In the genomic region with DNA sequence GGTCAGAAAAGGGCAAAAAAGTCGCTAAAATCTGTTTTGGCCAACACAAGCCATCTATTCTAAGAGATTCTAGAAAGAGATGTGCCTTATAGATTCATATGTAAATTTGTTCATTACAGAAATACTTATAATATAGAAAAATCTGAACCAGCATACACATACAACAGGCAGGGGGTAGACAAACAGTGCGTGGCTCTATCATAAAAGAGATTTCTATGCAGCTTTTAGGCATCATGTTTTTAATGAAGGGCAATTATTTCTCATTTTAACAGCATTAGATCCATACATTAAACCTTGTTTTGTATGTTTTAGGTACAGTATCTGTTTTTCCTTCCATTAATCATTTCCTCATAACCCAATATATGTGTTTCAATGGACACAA, we compare ENCODE assay signal across 8 cellular contexts. TPM values are rescaled to one million over a fixed set of nuclear protein-coding genes. Genes with fewer than 3 reads are reported as not detected.
A peak's percentile ranks its signal among the peaks of the same experiment; 100 is the strongest.
DNase-seq lines count a peak whose midpoint lies in the region; ATAC-seq, FAIRE-seq and TF ChIP-seq lines count a peak whose summit lies in the region.

No MANE protein-coding gene starts in this region.

- H3K4me1 ChIP-seq in CD4-positive, CD25-positive, alpha-beta regulatory T cell (ENCODE audit: control insufficient read depth, insufficient read depth, low read length, poor library complexity, severe bottlenecking): peaks cover 45% of the 10 kb centered on the region
- peaks cover 17% of the 10 kb centered on the region for H3K4me1 ChIP-seq in OCI-LY3 (ENCODE audit: low read length)
- peaks cover 10 to 24% of the 10 kb centered on the region in 2 donors for H3K4me1 ChIP-seq in duodenal mucosa (ENCODE audit: control insufficient read depth in 1 of 2, insufficient read depth in 2 of 2, low read length in 2 of 2)
- peaks cover 0 to 12% (median 0%) of the 10 kb centered on the region in 3 donors for H3K4me1 ChIP-seq in pancreas

- 50 to 72% methylated on average over 2 of the region's 2 CpGs for WGBS in pancreas, 2 donors

- ATAC-seq in CD4-positive, CD25-positive, alpha-beta regulatory T cell (ENCODE audit: low read depth in 2 of 2): no peak
- peak in 1 of 4 donors; percentile 9 for ATAC-seq in pancreas
- ATAC-seq in GM18511 (IDR thresholded peaks at IDR 0.05; ENCODE audit: unreplicated experiment): no peak
- no peak for ATAC-seq in GM21825 (IDR thresholded peaks at IDR 0.05; ENCODE audit: unreplicated experiment)

- peak overlapping the region; percentile 94 for H3K27ac ChIP-seq in CD4-positive, CD25-positive, alpha-beta regulatory T cell (ENCODE audit: insufficient read depth, low read length, poor library complexity, severe bottlenecking)
- H3K27ac ChIP-seq in OCI-LY3 (ENCODE audit: low read length) (peak overlapping the region; percentile 70), duodenal mucosa (ENCODE audit: low read depth, low read length) (peak overlapping the region; percentile 89), pancreas (peak overlapping the region in 2 of 4 donors; percentile 82 to 88)

- H3K4me2 ChIP-seq in OCI-LY3 (ENCODE audit: low read length): peak overlapping the region; percentile 89

- no peaks in the 10 kb centered on the region for H4K20me1 ChIP-seq in OCI-LY3 (ENCODE audit: insufficient read depth, low read length)

- peak overlapping the region; percentile 91 for H3K9ac ChIP-seq in OCI-LY3 (ENCODE audit: low read length)
- H3K9ac ChIP-seq in duodenal mucosa (ENCODE audit: low read depth in 1 of 2, low read length in 2 of 2): peak overlapping the region; percentile 94 to 96

- H3K27ac Mint-ChIP-seq in CD4-positive, CD25-positive, alpha-beta regulatory T cell: peak overlapping the region; percentile 100

- H3K4me1 Mint-ChIP-seq in CD4-positive, CD25-positive, alpha-beta regulatory T cell: peaks cover 15 to 62% (median 41%) of the 10 kb centered on the region in 4 donors

- H3K4me3 ChIP-seq in CD4-positive, CD25-positive, alpha-beta regulatory T cell (ENCODE audit: low read depth, low read length): peak overlapping the region; percentile 100
- H3K4me3 ChIP-seq in OCI-LY3 (ENCODE audit: low read length) (peak overlapping the region; percentile 98), duodenal mucosa (ENCODE audit: low read depth in 1 of 2, low read length in 2 of 2) (peak overlapping the region; percentile 95 to 96), pancreas (peak overlapping the region in 3 of 4 donors; percentile 4 to 48 (median 33))

- no peak for DNase-seq in CD4-positive, CD25-positive, alpha-beta regulatory T cell
- no peak for DNase-seq in pancreas
- DNase-seq in stimulated activated CD4-positive, alpha-beta T cell treated with anti-CD3 and anti-CD28 coated beads, Interleukin-4, amount 100 ng/mL, for 4 hours: no peak
- DNase-seq in stimulated activated naive CD4-positive, alpha-beta T cell (lab: John Stamatoyannopoulos, UW): no peak

- peaks cover 0 to 6% (median 0%) of the 10 kb centered on the region in 7 donors for H3K9me3 Mint-ChIP-seq in CD4-positive, CD25-positive, alpha-beta regulatory T cell

- no peak overlapping the region; the same call in 1 of the 2 replicates for H2AFZ ChIP-seq in OCI-LY3 (ENCODE audit: low read depth, low read length)

- peaks cover 23% of the 10 kb centered on the region for H3K36me3 ChIP-seq in CD4-positive, CD25-positive, alpha-beta regulatory T cell (ENCODE audit: control insufficient read depth, insufficient read depth, low read length)
- no peaks in the 10 kb centered on the region for H3K36me3 ChIP-seq in OCI-LY3 (replicated peaks; ENCODE audit: low read depth, low read length)
- peaks cover 6 to 10% of the 10 kb centered on the region in 2 donors for H3K36me3 ChIP-seq in duodenal mucosa (ENCODE audit: control insufficient read depth in 1 of 2, insufficient read depth in 2 of 2, low read length in 2 of 2)
- H3K36me3 ChIP-seq in pancreas: no peaks in the 10 kb centered on the region

- H3K4me3 Mint-ChIP-seq in CD4-positive, CD25-positive, alpha-beta regulatory T cell: peak overlapping the region; percentile 96 to 99 (median 98)

- FAIRE-seq in pancreas (lab: Jason Lieb, UNC): no peak

- intact Hi-C loops in pancreas (cut with DNase I): no loop called here

- peaks cover 34% of the 10 kb centered on the region for H3K36me3 Mint-ChIP-seq in CD4-positive, CD25-positive, alpha-beta regulatory T cell

- H3K79me2 ChIP-seq in OCI-LY3 (ENCODE audit: low read length): peaks cover 4% of the 10 kb centered on the region

- no peaks in the 10 kb centered on the region for H3K9me3 ChIP-seq in CD4-positive, CD25-positive, alpha-beta regulatory T cell (ENCODE audit: control insufficient read depth in 2 of 2, low read length in 2 of 2)
- no peaks in the 10 kb centered on the region for H3K9me3 ChIP-seq in OCI-LY3 (ENCODE audit: insufficient read depth, low read length)
- no peaks in the 10 kb centered on the region for H3K9me3 ChIP-seq in duodenal mucosa (ENCODE audit: control insufficient read depth in 1 of 2, low read length in 2 of 2)
- no peaks in the 10 kb centered on the region for H3K9me3 ChIP-seq in pancreas

- H3K27me3 ChIP-seq in CD4-positive, CD25-positive, alpha-beta regulatory T cell (ENCODE audit: control insufficient read depth, insufficient read depth, low read length): no peaks in the 10 kb centered on the region
- H3K27me3 ChIP-seq in OCI-LY3 (ENCODE audit: low read depth, low read length): no peaks in the 10 kb centered on the region
- H3K27me3 ChIP-seq in duodenal mucosa (ENCODE audit: control insufficient read depth in 1 of 2, insufficient read depth in 2 of 2, low read length in 2 of 2): no peaks in the 10 kb centered on the region
- no peaks in the 10 kb centered on the region for H3K27me3 ChIP-seq in pancreas

- H3K27me3 Mint-ChIP-seq in CD4-positive, CD25-positive, alpha-beta regulatory T cell: no peaks in the 10 kb centered on the region

- TF ChIP-seq CTCF in OCI-LY3 (IDR thresholded peaks at IDR 0.05; ENCODE audit: low read depth, low read length): no peak
- TF ChIP-seq CTCF in pancreas (IDR thresholded peaks at IDR 0.05): no peak

RNA-seq across cellular contexts. Expression of a gene that starts 0.7 kb away (rescaled TPM):
- total RNA-seq in CD4-positive, CD25-positive, alpha-beta regulatory T cell: 125 TPM
- polyA plus RNA-seq in CD4-positive, CD25-positive, alpha-beta regulatory T cell: 10 to 100 TPM; 79.3 to 91.5 (median 82.7) TPM
- 10 to 100 TPM in 1 of 6 donors, 1 to 10 TPM in 5; 1.5 to 15.3 (median 4.6) TPM for total RNA-seq in pancreas
- 1 to 10 TPM; 4.0 TPM for polyA plus RNA-seq in pancreas

RNA-seq across cellular contexts. Expression of a gene that starts 16.8 kb away (rescaled TPM):
- total RNA-seq in CD4-positive, CD25-positive, alpha-beta regulatory T cell: 35.9 TPM
- 10 to 100 TPM in 3 of 4 donors, 1 to 10 TPM in 1; 9.7 to 14.5 (median 12.2) TPM for polyA plus RNA-seq in CD4-positive, CD25-positive, alpha-beta regulatory T cell
- 10 to 100 TPM in 1 of 6 donors, 1 to 10 TPM in 5; 3.7 to 10.9 (median 6.5) TPM for total RNA-seq in pancreas
- polyA plus RNA-seq in pancreas: 10 to 100 TPM in 1 of 2 donors, 1 to 10 TPM in 1; 8.1 to 15.3 TPM

RNA-seq across cellular contexts. Expression of a gene that starts 38.9 kb away (rescaled TPM):
- total RNA-seq in CD4-positive, CD25-positive, alpha-beta regulatory T cell: 279 TPM
- polyA plus RNA-seq in CD4-positive, CD25-positive, alpha-beta regulatory T cell: 10 to 100 TPM; 67.4 to 100.0 (median 71.2) TPM
- 10 to 100 TPM in 4 of 6 donors, 1 to 10 TPM in 2; 3.9 to 33.5 (median 13.3) TPM for total RNA-seq in pancreas
- 10 to 100 TPM in 1 of 2 donors, 1 to 10 TPM in 1; 8.9 to 13.9 TPM for polyA plus RNA-seq in pancreas

RNA-seq across cellular contexts. Expression of a gene that starts 58.1 kb away (rescaled TPM):
- total RNA-seq in CD4-positive, CD25-positive, alpha-beta regulatory T cell: 62.3 TPM
- 1 to 10 TPM; 4.5 to 9.5 (median 6.8) TPM for polyA plus RNA-seq in CD4-positive, CD25-positive, alpha-beta regulatory T cell
- total RNA-seq in pancreas: 10 to 100 TPM in 1 of 6 donors, 1 to 10 TPM in 5; 1.7 to 10.5 (median 5.0) TPM
- 1 to 10 TPM; 3.8 to 4.4 TPM for polyA plus RNA-seq in pancreas

RNA-seq across cellular contexts. Expression of a gene that starts 59.1 kb away (rescaled TPM):
- total RNA-seq in CD4-positive, CD25-positive, alpha-beta regulatory T cell: not detected
- under 1 TPM in 1 of 4 donors, not detected in 3; 0.33 TPM for polyA plus RNA-seq in CD4-positive, CD25-positive, alpha-beta regulatory T cell
- not detected for total RNA-seq in pancreas
- polyA plus RNA-seq in pancreas: not detected

Comparison
In these comparisons a context has a peak if more than half of its experiments do, and no peak if none do; other contexts are left out.
1. H3K4me3 ChIP-seq: peak in every context shown above with its lines; median percentile 100 in CD4-positive, CD25-positive, alpha-beta regulatory T cell; 98 in OCI-LY3; 96 in duodenal mucosa; 33 in pancreas.